ENCODE assay signal across 11 cellular contexts in genomic region chr12:57130941-57131340, GRCh38. TPM values are rescaled to one million over a fixed set of nuclear protein-coding genes. Genes with fewer than 3 reads are reported as not detected.
DNase-seq lines count a peak whose midpoint lies in the region; ATAC-seq and TF ChIP-seq lines count a peak whose summit lies in the region.
"Had no signal": no experiment of that assay in that cellular context is flagged by ENCODE, and none has a peak within 500 bp of the region (broad histone marks: within the 10 kb centered on the region; RNA-seq: fewer than 3 reads in every experiment).

No MANE protein-coding gene starts in this region.

- H3K4me3 ChIP-seq in GM23248, result peak overlapping the region; percentile 90
- peak overlapping the region; percentile 90 for H3K4me3 ChIP-seq in astrocyte of the cerebellum (ENCODE audit: low read depth, low read length)
- peak overlapping the region; percentile 95 for H3K4me3 ChIP-seq in lower lobe of right lung
- H3K4me3 ChIP-seq in stomach, result peak overlapping the region; percentile 13 to 80 (median 69)

- in situ Hi-C loops in GM23248 (cut with MboI), result no loop called here
- in situ Hi-C loops in astrocyte of the cerebellum (cut with HindIII; ENCODE audit: low sequenced_read_pairs), result loop anchor here (5.0 kb wide), 1 partner anchor 41 kb away; no protein-coding TSS in a partner anchor
- in situ Hi-C loops in KBM-7 (cut with MboI; ENCODE audit: low pct_unique_long_range_greater_than_20kb, low sequenced_read_pairs), result no loop called here

- WGBS in GM23248 (ENCODE audit: low coverage in 1 of 2, low lambda C conversion rate in 2 of 2, missing lambda C conversion rate in 2 of 2), 2 experiments, result 24 to 38% methylated on average over 2 of the region's 2 CpGs
- 62 to 77% (median 66%) methylated on average over 2 of the region's 2 CpGs for WGBS in stomach, 5 donors

- H2AFZ ChIP-seq in GM23248, result no peak overlapping the region

- peaks cover 74% of the 10 kb centered on the region for H3K79me2 ChIP-seq in GM23248 (ENCODE audit: insufficient read depth)

- peak overlapping the region; percentile 90 for H3K4me2 ChIP-seq in GM23248 (ENCODE audit: unreplicated experiment)

- peak overlapping the region; percentile 89 for H3K27ac ChIP-seq in GM23248
- H3K27ac ChIP-seq in lower lobe of right lung, result peak overlapping the region; percentile 8
- H3K27ac ChIP-seq in stomach, result peak overlapping the region in 4 of 5 donors; percentile 94 to 98 (median 96)
- H3K27ac ChIP-seq: pancreas had no signal

- no peaks in the 10 kb centered on the region for H3K9me2 ChIP-seq in GM23248 (ENCODE audit: insufficient read depth)

- no peaks in the 10 kb centered on the region for H3K9me3 ChIP-seq in GM23248 (ENCODE audit: low read depth)
- no peaks in the 10 kb centered on the region for H3K9me3 ChIP-seq in lower lobe of right lung
- no peaks in the 10 kb centered on the region for H3K9me3 ChIP-seq in stomach
- H3K9me3 ChIP-seq: pancreas had no signal

- H3K9ac ChIP-seq in GM23248, result peak overlapping the region; percentile 90

- no peak for TF ChIP-seq POLR2A in stomach (IDR thresholded peaks at IDR 0.05)

- H4K20me1 ChIP-seq in GM23248 (ENCODE audit: insufficient read depth), result no peaks in the 10 kb centered on the region

- TF ChIP-seq CTCF in astrocyte of the cerebellum (IDR thresholded peaks at IDR 0.05; ENCODE audit: low read depth, low read length, missing control alignments) (no peak), lower lobe of right lung (IDR thresholded peaks at IDR 0.05) (no peak), stomach (IDR thresholded peaks at IDR 0.05) (no peak)

- H3K4me1 ChIP-seq in GM23248 (ENCODE audit: insufficient read depth) (peaks cover 56% of the 10 kb centered on the region), lower lobe of right lung (peaks cover 73% of the 10 kb centered on the region), stomach (peaks cover 39 to 83% (median 65%) of the 10 kb centered on the region in 4 donors)

- intact Hi-C loops in lower lobe of right lung (cut with DNase I), result no loop called here
- intact Hi-C loops in stomach (cut with DNase I; ENCODE audit: low total_unique reads), result no loop called here

- ATAC-seq in lower lobe of right lung (no peak), HG02938 (IDR thresholded peaks at IDR 0.05; ENCODE audit: unreplicated experiment) (no peak)
- ATAC-seq: pancreas had no signal

- no peaks in the 10 kb centered on the region for H3K36me3 ChIP-seq in GM23248 (ENCODE audit: low read depth)
- no peaks in the 10 kb centered on the region for H3K36me3 ChIP-seq in lower lobe of right lung
- peaks cover 0 to 9% (median 0%) of the 10 kb centered on the region in 4 donors for H3K36me3 ChIP-seq in stomach
- H3K36me3 ChIP-seq: pancreas had no signal

- no peak for DNase-seq in GM23248
- no peak for DNase-seq in astrocyte of the cerebellum (ENCODE audit: low read depth)
- DNase-seq in lower lobe of right lung, result no peak
- DNase-seq in stomach, result no peak
- DNase-seq in inferior parietal cortex (ENCODE audit: extremely low spot score), result no peak
- DNase-seq in stimulated activated CD4-positive, alpha-beta T cell treated with anti-CD3 and anti-CD28 coated beads, Interleukin-15, amount 100 ng/mL, for 24 hours, result no peak
- DNase-seq in KBM-7, result no peak
- DNase-seq: activated CD4-positive, alpha-beta T cell treated with anti-CD3 and anti-CD28 coated beads, Interleukin-2, amount 50 U/mL, for 48 hours; pancreas had no signal

- no peaks in the 10 kb centered on the region for H3K27me3 ChIP-seq in GM23248 (replicated peaks; ENCODE audit: insufficient read depth)
- H3K27me3 ChIP-seq in lower lobe of right lung (ENCODE audit: low read depth), result no peaks in the 10 kb centered on the region
- peaks cover 0 to 13% (median 0%) of the 10 kb centered on the region in 3 donors for H3K27me3 ChIP-seq in stomach
- H3K27me3 ChIP-seq: pancreas had no signal

- peaks cover 63% of the 10 kb centered on the region for H3F3A ChIP-seq in GM23248 (ENCODE audit: insufficient read depth)

- TF ChIP-seq EP300 in stomach (IDR thresholded peaks at IDR 0.05), result no peak

RNA-seq across cellular contexts. Expression of gene LRP1, which starts 2.7 kb away (rescaled TPM):
- 257 and 296 TPM in 2 replicates for total RNA-seq in GM23248 (2014; rRNA removed; shearing (Covaris generic))
- polyA plus RNA-seq in GM23248 (2016; fragmentation: Nextera tagmentation; extraction: Ambion mirVana) (161 and 166 TPM in 2 replicates), stomach (10 to 100 TPM; 13.5 to 25.9 (median 13.6) TPM)
- total RNA-seq in lower lobe of right lung (404 TPM), stomach (100 to 1,000 TPM in 4 of 5 donors, 10 to 100 TPM in 1; 97.8 to 510 (median 129) TPM)

RNA-seq across cellular contexts. Expression of gene LRP1-AS, which starts 16.5 kb away (rescaled TPM):
- not detected in 2 replicates for total RNA-seq in GM23248 (2014; rRNA removed; shearing (Covaris generic))
- polyA plus RNA-seq in GM23248 (2016; fragmentation: Nextera tagmentation; extraction: Ambion mirVana), result 0.60 TPM in 1 of 2 replicates, not detected in the other
- total RNA-seq in lower lobe of right lung, result not detected
- not detected for total RNA-seq in stomach
- not detected for polyA plus RNA-seq in stomach
- total RNA-seq: Daoy, pancreas had no signal
- polyA plus RNA-seq: pancreas had no signal

RNA-seq across cellular contexts. Expression of gene STAT6, which starts 19.8 kb away (rescaled TPM):
- 95.1 and 103 TPM in 2 replicates for total RNA-seq in GM23248 (2014; rRNA removed; shearing (Covaris generic))
- polyA plus RNA-seq in GM23248 (2016; fragmentation: Nextera tagmentation; extraction: Ambion mirVana) (67.4 and 70.7 TPM in 2 replicates), stomach (100 to 1,000 TPM; 138 to 477 (median 147) TPM)
- total RNA-seq in lower lobe of right lung (269 TPM), stomach (100 to 1,000 TPM in 4 of 5 donors, 10 to 100 TPM in 1; 81.9 to 343 (median 209) TPM)

RNA-seq across cellular contexts. Expression of gene NAB2, which starts 42.0 kb away (rescaled TPM):
- total RNA-seq in GM23248 (2014; rRNA removed; shearing (Covaris generic)), result 88.7 and 107 TPM in 2 replicates
- polyA plus RNA-seq in GM23248 (2016; fragmentation: Nextera tagmentation; extraction: Ambion mirVana), result 21.6 and 22.8 TPM in 2 replicates
- total RNA-seq in lower lobe of right lung, result 28.9 TPM
- total RNA-seq in stomach, result 10 to 100 TPM in 2 of 5 donors, 1 to 10 TPM in 2, not detected in 1; 1.7 to 12.1 (median 8.3) TPM
- polyA plus RNA-seq in stomach, result 10 to 100 TPM; 14.1 to 16.6 (median 16.3) TPM

RNA-seq across cellular contexts. Expression of gene NEMP1, which starts 52.4 kb away (rescaled TPM):
- 6.4 and 7.6 TPM in 2 replicates for total RNA-seq in GM23248 (2014; rRNA removed; shearing (Covaris generic))
- polyA plus RNA-seq in GM23248 (2016; fragmentation: Nextera tagmentation; extraction: Ambion mirVana), result 5.9 and 6.6 TPM in 2 replicates
- total RNA-seq in lower lobe of right lung, result 19.1 TPM
- 10 to 100 TPM in 1 of 5 donors, 1 to 10 TPM in 4; 1.2 to 16.7 (median 2.7) TPM for total RNA-seq in stomach
- 1 to 10 TPM; 1.1 to 3.8 (median 2.2) TPM for polyA plus RNA-seq in stomach

Comparison
In these comparisons a context has a peak if more than half of its experiments do, and no peak if none do; other contexts are left out.
1. H3K27ac ChIP-seq: peak in every context shown above with its lines; median percentile 96 in stomach; 89 in GM23248; 8 in lower lobe of right lung.